In genomic region chr18:26657618-26658581, GRCh38 we compare ENCODE assay signal across 8 cellular contexts.
A peak's percentile ranks its signal among the peaks of the same experiment; 100 is the strongest.
DNase-seq lines count a peak whose midpoint lies in the region; ATAC-seq and TF ChIP-seq lines count a peak whose summit lies in the region.

No MANE protein-coding gene starts in this region.

- peak overlapping the region; percentile 51 for H3K27ac Mint-ChIP-seq in T-helper 17 cell
- H3K27ac Mint-ChIP-seq in stimulated activated effector memory CD8-positive, alpha-beta T cell treated with anti-CD3 and anti-CD28 coated beads, Interleukin-12 subunit alpha, Interleukin-12 subunit beta, amount 100 ng/mL, for 72 hours = no peak overlapping the region

- DNase-seq in DMS53 (lab: John Stamatoyannopoulos, UW) (peak; percentile 17), DMS53 treated with DMSO at 0.1 percent for 48 hours (lab: John Stamatoyannopoulos, UW; ENCODE audit: unreplicated experiment) (no peak), T-helper 17 cell (no peak), hypothalamus (lab: John Stamatoyannopoulos, UW) (no peak), erythroblast (lab: John Stamatoyannopoulos, UW) (no peak)
- no peak for DNase-seq in stimulated activated effector memory CD8-positive, alpha-beta T cell treated with anti-CD3 and anti-CD28 coated beads, Interleukin-12 subunit alpha, Interleukin-12 subunit beta, amount 100 ng/mL, for 72 hours (ENCODE audit: low spot score in 2 of 2)

- H3K27me3 Mint-ChIP-seq in T-helper 17 cell = peaks cover 65% of the 10 kb centered on the region

- H3K4me3 ChIP-seq in iPS-11a (ENCODE audit: low read depth, low read length) = peak overlapping the region; percentile 73

- no peaks in the 10 kb centered on the region for H3K9me3 ChIP-seq in T-helper 17 cell (ENCODE audit: control insufficient read depth, low read length, poor library complexity, severe bottlenecking)

- H3K4me3 Mint-ChIP-seq in T-helper 17 cell = peak overlapping the region; percentile 86
- peak overlapping the region; percentile 54 for H3K4me3 Mint-ChIP-seq in stimulated activated effector memory CD8-positive, alpha-beta T cell treated with anti-CD3 and anti-CD28 coated beads, Interleukin-12 subunit alpha, Interleukin-12 subunit beta, amount 100 ng/mL, for 72 hours

- H3K4me1 Mint-ChIP-seq in T-helper 17 cell = peaks cover 6% of the 10 kb centered on the region
- peaks cover 6% of the 10 kb centered on the region for H3K4me1 Mint-ChIP-seq in stimulated activated effector memory CD8-positive, alpha-beta T cell treated with anti-CD3 and anti-CD28 coated beads, Interleukin-12 subunit alpha, Interleukin-12 subunit beta, amount 100 ng/mL, for 72 hours

- no peaks in the 10 kb centered on the region for H3K9me3 Mint-ChIP-seq in stimulated activated effector memory CD8-positive, alpha-beta T cell treated with anti-CD3 and anti-CD28 coated beads, Interleukin-12 subunit alpha, Interleukin-12 subunit beta, amount 100 ng/mL, for 72 hours

- no peak for ATAC-seq in T-helper 17 cell
- ATAC-seq in stimulated activated effector memory CD8-positive, alpha-beta T cell treated with anti-CD3 and anti-CD28 coated beads, Interleukin-12 subunit alpha, Interleukin-12 subunit beta, amount 100 ng/mL, for 72 hours = no peak
- ATAC-seq in GM21381 (IDR thresholded peaks at IDR 0.05; ENCODE audit: unreplicated experiment) = no peak

- peaks cover 9% of the 10 kb centered on the region for H3K36me3 Mint-ChIP-seq in T-helper 17 cell (ENCODE audit: low read depth)
- H3K36me3 Mint-ChIP-seq in stimulated activated effector memory CD8-positive, alpha-beta T cell treated with anti-CD3 and anti-CD28 coated beads, Interleukin-12 subunit alpha, Interleukin-12 subunit beta, amount 100 ng/mL, for 72 hours = no peaks in the 10 kb centered on the region

- TF ChIP-seq POLR2A in erythroblast (IDR thresholded peaks at IDR 0.05; ENCODE audit: low read length) = no peak
